In the genomic region with DNA sequence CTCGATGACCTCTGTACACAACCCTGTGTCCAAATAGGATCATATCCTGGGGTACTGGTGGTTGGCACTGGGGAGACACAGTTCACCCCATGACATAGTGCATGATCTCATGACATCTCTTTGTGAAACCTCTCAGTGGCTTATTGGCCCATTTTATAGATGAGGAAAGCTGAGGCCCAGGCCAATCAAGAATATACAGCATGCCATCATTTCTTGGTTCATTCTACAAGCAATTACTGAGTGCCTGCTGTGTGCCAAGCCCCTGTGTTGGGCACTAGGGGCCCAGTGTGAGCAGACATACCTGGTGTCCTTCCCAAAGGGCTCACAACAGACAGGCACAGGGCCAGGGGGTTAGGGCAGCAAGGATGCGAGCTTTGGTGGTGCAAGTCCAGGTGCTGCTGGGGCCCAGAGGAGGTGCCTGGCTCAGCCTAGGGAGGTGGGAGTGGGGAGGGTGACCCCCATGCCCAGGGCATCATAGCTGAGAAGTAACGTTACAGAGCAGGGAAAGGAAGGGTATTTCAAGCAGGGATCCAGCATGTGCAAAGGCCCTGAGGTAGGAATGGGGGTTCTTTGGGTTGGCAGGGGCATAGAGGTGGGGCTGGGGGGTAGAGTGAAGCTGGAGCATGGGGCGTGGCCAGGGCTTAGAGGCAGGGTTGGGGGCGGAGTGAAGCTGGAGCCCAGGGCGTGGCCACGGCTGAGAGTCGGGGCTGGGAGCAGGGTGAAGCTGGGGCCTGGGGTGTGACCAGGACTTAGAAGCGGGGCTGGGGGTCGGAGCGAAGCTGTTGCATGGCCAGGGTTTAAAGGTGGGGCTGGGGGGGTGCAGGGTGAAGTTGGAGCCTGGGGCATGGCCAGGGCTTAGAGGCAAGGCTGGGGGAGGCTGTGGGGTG, we compare ENCODE assay signal across 1 cellular context.
TF ChIP-seq lines count a peak whose summit lies in the region.

No MANE protein-coding gene starts in this region.

TF ChIP-seq in H1, 55 proteins besides CTCF, POLR2A, EP300 and RAD21:
- TF ChIP-seq KDM1A (IDR thresholded peaks at IDR 0.05; ENCODE audit: borderline replicate concordance, low read length) = peak; percentile 91; the same call in 1 of the 2 replicates
- no peak for TF ChIP-seq SP1 (IDR thresholded peaks at IDR 0.05; ENCODE audit: low read depth, low read length)
